In genomic region chr4:4344915-4345527, GRCh38 we compare ENCODE assay signal across 14 cellular contexts. TPM values are rescaled to one million over a fixed set of nuclear protein-coding genes. Genes with fewer than 3 reads are reported as not detected.
A peak's percentile ranks its signal among the peaks of the same experiment; 100 is the strongest.
DNase-seq lines count a peak whose midpoint lies in the region; ATAC-seq and TF ChIP-seq lines count a peak whose summit lies in the region.
"Had no signal": no experiment of that assay in that cellular context is flagged by ENCODE, and none has a peak within 500 bp of the region (broad histone marks: within the 10 kb centered on the region; RNA-seq: fewer than 3 reads in every experiment).

No MANE protein-coding gene starts in this region.

- intact Hi-C loops in posterior vena cava (cut with DNase I) (no loop called here), left lung (cut with DNase I) (no loop called here), sigmoid colon (cut with DNase I) (no loop called here)
- intact Hi-C loops in activated T-helper 2 cell treated with anti-CD3 and anti-CD28 coated beads, Interferon-gamma antibody, Interleukin-2, Interleukin-4, amounts not matched to agents 10 μg/mL and 5 μg/mL and 100 μg/mL, durations not matched to agents 14 hours and 24 hours and 36 hours (cut with micrococcal nuclease): no loop called here

- no peak overlapping the region for H3K4me3 Mint-ChIP-seq in activated T-helper 2 cell treated with anti-CD3 and anti-CD28 coated beads, Interferon-gamma antibody, Interleukin-2, Interleukin-4, amounts not matched to agents 10 μg/mL and 5 μg/mL and 100 μg/mL, durations not matched to agents 14 hours and 24 hours and 36 hours (ENCODE audit: low read depth)

- H3K27ac ChIP-seq in left lung (no peak overlapping the region), sigmoid colon (no peak overlapping the region), gastroesophageal sphincter (no peak overlapping the region)
- H3K27ac ChIP-seq: parathyroid adenoma, SJSA1 had no signal

- H3K27ac Mint-ChIP-seq in activated T-helper 2 cell treated with anti-CD3 and anti-CD28 coated beads, Interferon-gamma antibody, Interleukin-2, Interleukin-4, amounts not matched to agents 10 μg/mL and 5 μg/mL and 100 μg/mL, durations not matched to agents 14 hours and 24 hours and 36 hours: no peak overlapping the region

- peak; percentile 46 for DNase-seq in posterior vena cava (ENCODE audit: low spot score)
- DNase-seq in left lung: no peak
- no peak for DNase-seq in sigmoid colon
- DNase-seq in activated T-helper 2 cell treated with anti-CD3 and anti-CD28 coated beads, Interferon-gamma antibody, Interleukin-2, Interleukin-4, amounts not matched to agents 10 μg/mL and 5 μg/mL and 100 μg/mL, durations not matched to agents 14 hours and 24 hours and 36 hours (ENCODE audit: low spot score): no peak
- DNase-seq: activated CD8-positive, alpha-beta memory T cell treated with anti-CD3 and anti-CD28 coated beads for 24 hours; left cardiac atrium; NCI-H2107; trophoblast cell had no signal

- H3K27me3 ChIP-seq in left lung (no peaks in the 10 kb centered on the region), sigmoid colon (no peaks in the 10 kb centered on the region), gastroesophageal sphincter (peaks cover 26% of the 10 kb centered on the region)

- peak; percentile 87 for ATAC-seq in GM18907 (IDR thresholded peaks at IDR 0.05; ENCODE audit: unreplicated experiment)
- peak; percentile 87 for ATAC-seq in GM21717 (IDR thresholded peaks at IDR 0.05; ENCODE audit: unreplicated experiment)
- peak; percentile 77 for ATAC-seq in HG03342 (IDR thresholded peaks at IDR 0.05; ENCODE audit: unreplicated experiment)
- no peak for ATAC-seq in left lung
- ATAC-seq in gastroesophageal sphincter: no peak
- ATAC-seq: left cardiac atrium had no signal

- peaks cover 15% of the 10 kb centered on the region for H3K4me1 Mint-ChIP-seq in activated T-helper 2 cell treated with anti-CD3 and anti-CD28 coated beads, Interferon-gamma antibody, Interleukin-2, Interleukin-4, amounts not matched to agents 10 μg/mL and 5 μg/mL and 100 μg/mL, durations not matched to agents 14 hours and 24 hours and 36 hours (ENCODE audit: low read depth)

- no peaks in the 10 kb centered on the region for H3K27me3 Mint-ChIP-seq in activated T-helper 2 cell treated with anti-CD3 and anti-CD28 coated beads, Interferon-gamma antibody, Interleukin-2, Interleukin-4, amounts not matched to agents 10 μg/mL and 5 μg/mL and 100 μg/mL, durations not matched to agents 14 hours and 24 hours and 36 hours (ENCODE audit: low read depth)

- no peak for TF ChIP-seq EP300 in sigmoid colon (IDR thresholded peaks at IDR 0.05)
- no peak for TF ChIP-seq EP300 in gastroesophageal sphincter (IDR thresholded peaks at IDR 0.05)

- no peaks in the 10 kb centered on the region for H3K36me3 Mint-ChIP-seq in activated T-helper 2 cell treated with anti-CD3 and anti-CD28 coated beads, Interferon-gamma antibody, Interleukin-2, Interleukin-4, amounts not matched to agents 10 μg/mL and 5 μg/mL and 100 μg/mL, durations not matched to agents 14 hours and 24 hours and 36 hours (ENCODE audit: low read depth)

- TF ChIP-seq CTCF in left lung (IDR thresholded peaks at IDR 0.05) (no peak), sigmoid colon (IDR thresholded peaks at IDR 0.05) (no peak), gastroesophageal sphincter (IDR thresholded peaks at IDR 0.05) (no peak)

- H3K9me3 Mint-ChIP-seq in activated T-helper 2 cell treated with anti-CD3 and anti-CD28 coated beads, Interferon-gamma antibody, Interleukin-2, Interleukin-4, amounts not matched to agents 10 μg/mL and 5 μg/mL and 100 μg/mL, durations not matched to agents 14 hours and 24 hours and 36 hours: peaks cover 5% of the 10 kb centered on the region

- H3K4me3 ChIP-seq in left lung: no peak overlapping the region
- no peak overlapping the region for H3K4me3 ChIP-seq in sigmoid colon
- no peak overlapping the region for H3K4me3 ChIP-seq in gastroesophageal sphincter
- H3K4me3 ChIP-seq: SJSA1 had no signal

- TF ChIP-seq POLR2A in sigmoid colon (IDR thresholded peaks at IDR 0.05) (no peak), gastroesophageal sphincter (IDR thresholded peaks at IDR 0.05) (no peak)

- H3K9me3 ChIP-seq in left lung (no peaks in the 10 kb centered on the region), sigmoid colon (no peaks in the 10 kb centered on the region), gastroesophageal sphincter (no peaks in the 10 kb centered on the region)
- H3K9me3 ChIP-seq: SJSA1 had no signal

- H3K36me3 ChIP-seq in left lung (no peaks in the 10 kb centered on the region), sigmoid colon (no peaks in the 10 kb centered on the region), gastroesophageal sphincter (no peaks in the 10 kb centered on the region)
- H3K36me3 ChIP-seq: SJSA1 had no signal

- 69 to 80% methylated on average over 14 of the region's 14 CpGs for WGBS in sigmoid colon, 2 donors
- 92% methylated on average over 7 of the region's 14 CpGs; no CpG with 5 or more reads in 1 of the 2 donors for WGBS in gastroesophageal sphincter (ENCODE audit: low coverage in 1 of 2), 2 donors

- H3K4me1 ChIP-seq in left lung (no peaks in the 10 kb centered on the region), sigmoid colon (no peaks in the 10 kb centered on the region), gastroesophageal sphincter (no peaks in the 10 kb centered on the region)
- H3K4me1 ChIP-seq: parathyroid adenoma, SJSA1 had no signal

RNA-seq across cellular contexts. Expression of gene NSG1, which starts 41.9 kb away (rescaled TPM):
- under 1 TPM; 0.42 to 0.57 TPM for total RNA-seq in posterior vena cava
- 1 to 10 TPM in 1 of 2 donors, under 1 TPM in 1; 0.86 to 5.5 TPM for total RNA-seq in left lung
- total RNA-seq in sigmoid colon: 1 to 10 TPM; 2.3 to 9.6 (median 5.6) TPM
- polyA plus RNA-seq in sigmoid colon: 1 to 10 TPM; 1.4 to 3.8 (median 1.8) TPM
- 1 to 10 TPM in 2 of 4 donors, under 1 TPM in 2; 0.15 to 4.8 (median 1.4) TPM for total RNA-seq in gastroesophageal sphincter
- not detected in 2 replicates for total RNA-seq in activated T-helper 2 cell treated with anti-CD3 and anti-CD28 coated beads, Interferon-gamma antibody, Interleukin-2, Interleukin-4, amounts not matched to agents 10 μg/mL and 5 μg/mL and 100 μg/mL, durations not matched to agents 14 hours and 24 hours and 36 hours
- total RNA-seq: SJSA1 had no signal

RNA-seq across cellular contexts. Expression of gene ZBTB49, which starts 55.0 kb away (rescaled TPM):
- 1 to 10 TPM; 4.8 to 8.7 TPM for total RNA-seq in posterior vena cava
- 1 to 10 TPM; 4.8 to 5.3 TPM for total RNA-seq in left lung
- 1 to 10 TPM; 4.1 to 6.2 (median 4.6) TPM for total RNA-seq in sigmoid colon
- polyA plus RNA-seq in sigmoid colon: 1 to 10 TPM in 2 of 3 donors, under 1 TPM in 1; 0.69 to 2.8 (median 1.2) TPM
- 1 to 10 TPM; 2.0 to 6.7 (median 6.3) TPM for total RNA-seq in gastroesophageal sphincter
- total RNA-seq in activated T-helper 2 cell treated with anti-CD3 and anti-CD28 coated beads, Interferon-gamma antibody, Interleukin-2, Interleukin-4, amounts not matched to agents 10 μg/mL and 5 μg/mL and 100 μg/mL, durations not matched to agents 14 hours and 24 hours and 36 hours: 6.7 and 8.3 TPM in 2 replicates

RNA-seq across cellular contexts. Expression of gene LYAR, which starts 55.1 kb away (rescaled TPM):
- total RNA-seq in posterior vena cava (10 to 100 TPM in 1 of 2 donors, 1 to 10 TPM in 1; 8.4 to 14.1 TPM), left lung (10 to 100 TPM in 1 of 2 donors, 1 to 10 TPM in 1; 9.7 to 20.4 TPM), sigmoid colon (10 to 100 TPM; 11.4 to 18.2 (median 14.8) TPM), gastroesophageal sphincter (10 to 100 TPM; 13.7 to 21.3 (median 17.2) TPM)
- 10 to 100 TPM in 1 of 3 donors, 1 to 10 TPM in 2; 3.6 to 19.9 (median 9.0) TPM for polyA plus RNA-seq in sigmoid colon
- 61.6 and 61.7 TPM in 2 replicates for total RNA-seq in activated T-helper 2 cell treated with anti-CD3 and anti-CD28 coated beads, Interferon-gamma antibody, Interleukin-2, Interleukin-4, amounts not matched to agents 10 μg/mL and 5 μg/mL and 100 μg/mL, durations not matched to agents 14 hours and 24 hours and 36 hours

Comparison
In these comparisons a context has a peak if more than half of its experiments do, and no peak if none do; other contexts are left out.
1. ATAC-seq: peak in GM18907 (single experiment), GM21717 (single experiment) and HG03342 (single experiment); none in left lung (single experiment) and gastroesophageal sphincter (single experiment).